ENCODE assay signal across 8 cellular contexts in the genomic region with DNA sequence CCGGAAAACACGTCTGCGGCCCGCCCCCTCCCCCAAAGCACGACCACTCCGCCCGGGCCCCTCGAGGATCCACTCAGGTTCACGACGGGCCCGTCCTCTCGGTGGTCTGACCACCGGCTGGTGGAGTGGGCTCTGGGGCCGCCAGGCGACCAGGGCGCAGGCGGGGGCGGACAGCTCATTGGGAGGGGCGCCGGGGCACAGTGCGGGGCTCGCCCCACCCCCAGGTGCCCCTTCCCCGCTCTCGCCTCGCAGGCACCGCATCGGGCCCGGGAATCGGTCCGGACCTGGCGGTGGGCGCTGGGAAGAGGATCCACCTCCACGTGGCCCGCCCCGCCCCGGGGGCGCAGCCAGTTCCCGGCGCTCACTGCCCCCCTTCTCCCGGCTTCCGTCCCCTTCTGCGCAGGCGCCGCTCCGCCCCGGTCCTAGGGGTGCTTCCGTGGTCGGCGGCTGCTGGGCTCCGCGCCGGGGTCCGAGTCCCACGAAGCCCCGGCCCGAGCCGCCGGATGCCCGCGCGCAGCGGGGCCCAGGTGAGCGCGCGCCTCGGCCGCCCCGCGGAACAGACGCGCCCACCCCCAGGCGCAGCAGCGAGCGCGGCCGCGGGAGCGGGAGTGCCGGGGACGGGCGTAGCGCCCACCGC. TPM values are rescaled to one million over a fixed set of nuclear protein-coding genes. Genes with fewer than 3 reads are reported as not detected.
DNase-seq lines count a peak whose midpoint lies in the region; ATAC-seq and TF ChIP-seq lines count a peak whose summit lies in the region.

A gene with protein sequence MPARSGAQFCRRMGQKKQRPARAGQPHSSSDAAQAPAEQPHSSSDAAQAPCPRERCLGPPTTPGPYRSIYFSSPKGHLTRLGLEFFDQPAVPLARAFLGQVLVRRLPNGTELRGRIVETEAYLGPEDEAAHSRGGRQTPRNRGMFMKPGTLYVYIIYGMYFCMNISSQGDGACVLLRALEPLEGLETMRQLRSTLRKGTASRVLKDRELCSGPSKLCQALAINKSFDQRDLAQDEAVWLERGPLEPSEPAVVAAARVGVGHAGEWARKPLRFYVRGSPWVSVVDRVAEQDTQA (plus strand): TSS at position 419 of the 637 bp plus-strand sequence. CDS start 85 bp downstream, at position 504.

- no peak for TF ChIP-seq CTCF in fibroblast of lung (conservative IDR thresholded peaks at IDR 0.05 in 1 of 2, IDR thresholded peaks at IDR 0.05 in 1 of 2; ENCODE audit: low read depth in 1 of 2, low read length in 2 of 2)

- peak; percentile 77 for ATAC-seq in GM19397 (IDR thresholded peaks at IDR 0.05; ENCODE audit: unreplicated experiment)
- peak; percentile 83 to 84 for ATAC-seq in naive thymus-derived CD8-positive, alpha-beta T cell
- ATAC-seq in stimulated activated naive B cell treated with anti-CD40 and anti-IgM and Interleukin-4, amounts not matched to agents 10 μg/mL and 1 μg/mL and 100 μg/mL, for 72 hours (replicated peaks) = peak; percentile 77 to 84

- H3K4me1 ChIP-seq in fibroblast of lung (ENCODE audit: control insufficient read depth, extremely low read depth, insufficient read depth, low read length) = peaks cover 35% of the 10 kb centered on the region

- POLR2A ChIA-PET in naive thymus-derived CD8-positive, alpha-beta T cell (lab: Charles Lee) = interaction anchor here (0.6 to 1.6 kb wide), 3 partner anchors 10 to 261 kb away, joined by 3 to 7 read pairs (median 4); a partner anchor contains a TSS

- no peaks in the 10 kb centered on the region for H4K20me1 ChIP-seq in fibroblast of lung (ENCODE audit: control insufficient read depth, extremely low read depth, insufficient read depth, low read length)

- H2AFZ ChIP-seq in fibroblast of lung (ENCODE audit: low read length) = no peak within 1 kb of the TSS

- peak within 1 kb of the TSS; percentile 78 for H3K27ac Mint-ChIP-seq in activated T-helper 1 cell treated with anti-CD3 and anti-CD28 coated beads, Interleukin-12 subunit alpha, Interleukin-12 subunit beta, Interleukin-2, Interleukin-4 antibody, amounts not matched to agents 30 ng/mL and 10 ng/mL and 1 ng/mL, durations not matched to agents 14 hours and 24 hours and 36 hours
- peak within 1 kb of the TSS; percentile 37 to 92 (median 81) for H3K27ac Mint-ChIP-seq in naive thymus-derived CD8-positive, alpha-beta T cell
- peak within 1 kb of the TSS; percentile 94 for H3K27ac Mint-ChIP-seq in stimulated activated naive B cell treated with anti-CD40 and anti-IgM and Interleukin-4, amounts not matched to agents 10 μg/mL and 1 μg/mL and 100 μg/mL, for 72 hours

- H3K79me2 ChIP-seq in fibroblast of lung (ENCODE audit: control insufficient read depth, insufficient read depth, low read length) = peaks cover 29% of the 10 kb centered on the region

- H3K36me3 Mint-ChIP-seq in activated T-helper 1 cell treated with anti-CD3 and anti-CD28 coated beads, Interleukin-12 subunit alpha, Interleukin-12 subunit beta, Interleukin-2, Interleukin-4 antibody, amounts not matched to agents 30 ng/mL and 10 ng/mL and 1 ng/mL, durations not matched to agents 14 hours and 24 hours and 36 hours (ENCODE audit: low read depth) = peaks cover 7% of the 10 kb centered on the region
- peaks cover 0 to 7% (median 0%) of the 10 kb centered on the region in 3 donors for H3K36me3 Mint-ChIP-seq in naive thymus-derived CD8-positive, alpha-beta T cell
- peaks cover 20% of the 10 kb centered on the region in 2 donors for H3K36me3 Mint-ChIP-seq in stimulated activated naive B cell treated with anti-CD40 and anti-IgM and Interleukin-4, amounts not matched to agents 10 μg/mL and 1 μg/mL and 100 μg/mL, for 72 hours

- peaks cover 17% of the 10 kb centered on the region for H3K27me3 Mint-ChIP-seq in activated T-helper 1 cell treated with anti-CD3 and anti-CD28 coated beads, Interleukin-12 subunit alpha, Interleukin-12 subunit beta, Interleukin-2, Interleukin-4 antibody, amounts not matched to agents 30 ng/mL and 10 ng/mL and 1 ng/mL, durations not matched to agents 14 hours and 24 hours and 36 hours (ENCODE audit: insufficient read depth)
- peaks cover 7 to 17% (median 13%) of the 10 kb centered on the region in 5 donors for H3K27me3 Mint-ChIP-seq in naive thymus-derived CD8-positive, alpha-beta T cell
- peaks cover 16 to 21% of the 10 kb centered on the region in 2 donors for H3K27me3 Mint-ChIP-seq in stimulated activated naive B cell treated with anti-CD40 and anti-IgM and Interleukin-4, amounts not matched to agents 10 μg/mL and 1 μg/mL and 100 μg/mL, for 72 hours

- peak within 1 kb of the TSS; percentile 96 for H3K27ac ChIP-seq in fibroblast of lung (ENCODE audit: insufficient read depth, low read length)

- H3K9me3 ChIP-seq in fibroblast of lung (ENCODE audit: control insufficient read depth, insufficient read depth, low read depth, low read length) = no peaks in the 10 kb centered on the region

- H3K9ac ChIP-seq in fibroblast of lung (ENCODE audit: insufficient read depth, low read length) = peak within 1 kb of the TSS; percentile 91

- H3K27me3 ChIP-seq in fibroblast of lung (ENCODE audit: control insufficient read depth, insufficient read depth, low read length) = no peaks in the 10 kb centered on the region

- peak within 1 kb of the TSS; percentile 61 to 73 (median 68) for H3K4me3 ChIP-seq in fibroblast of lung (replicated peaks in 1 of 4; ENCODE audit: control extremely low read depth in 1 of 4, insufficient read depth in 1 of 4, low read depth in 3 of 4, low read length in 4 of 4)

- peak within 1 kb of the TSS; percentile 99 for H3K4me2 ChIP-seq in fibroblast of lung (ENCODE audit: extremely low read depth, insufficient read depth, low read length)

- peaks cover 18% of the 10 kb centered on the region for H3K36me3 ChIP-seq in fibroblast of lung (ENCODE audit: control insufficient read depth, insufficient read depth, low read length)

- H3K4me3 Mint-ChIP-seq in activated T-helper 1 cell treated with anti-CD3 and anti-CD28 coated beads, Interleukin-12 subunit alpha, Interleukin-12 subunit beta, Interleukin-2, Interleukin-4 antibody, amounts not matched to agents 30 ng/mL and 10 ng/mL and 1 ng/mL, durations not matched to agents 14 hours and 24 hours and 36 hours = peak within 1 kb of the TSS; percentile 90
- peak within 1 kb of the TSS; percentile 82 to 92 (median 88) for H3K4me3 Mint-ChIP-seq in naive thymus-derived CD8-positive, alpha-beta T cell
- peak within 1 kb of the TSS; percentile 88 to 92 for H3K4me3 Mint-ChIP-seq in stimulated activated naive B cell treated with anti-CD40 and anti-IgM and Interleukin-4, amounts not matched to agents 10 μg/mL and 1 μg/mL and 100 μg/mL, for 72 hours

- intact Hi-C loops in activated T-helper 1 cell treated with anti-CD3 and anti-CD28 coated beads, Interleukin-12 subunit alpha, Interleukin-12 subunit beta, Interleukin-2, Interleukin-4 antibody, amounts not matched to agents 30 ng/mL and 10 ng/mL and 1 ng/mL, durations not matched to agents 14 hours and 24 hours and 36 hours (cut with micrococcal nuclease) = loop anchor here (1.0 to 2.0 kb wide), 3 partner anchors 13 to 25 kb away; a partner anchor contains a TSS

- H3K4me1 Mint-ChIP-seq in activated T-helper 1 cell treated with anti-CD3 and anti-CD28 coated beads, Interleukin-12 subunit alpha, Interleukin-12 subunit beta, Interleukin-2, Interleukin-4 antibody, amounts not matched to agents 30 ng/mL and 10 ng/mL and 1 ng/mL, durations not matched to agents 14 hours and 24 hours and 36 hours (ENCODE audit: low read depth) = peaks cover 25% of the 10 kb centered on the region
- peaks cover 19 to 40% (median 34%) of the 10 kb centered on the region in 4 donors for H3K4me1 Mint-ChIP-seq in naive thymus-derived CD8-positive, alpha-beta T cell
- H3K4me1 Mint-ChIP-seq in stimulated activated naive B cell treated with anti-CD40 and anti-IgM and Interleukin-4, amounts not matched to agents 10 μg/mL and 1 μg/mL and 100 μg/mL, for 72 hours = peaks cover 38 to 53% of the 10 kb centered on the region in 2 donors

- H3K9me3 Mint-ChIP-seq in activated T-helper 1 cell treated with anti-CD3 and anti-CD28 coated beads, Interleukin-12 subunit alpha, Interleukin-12 subunit beta, Interleukin-2, Interleukin-4 antibody, amounts not matched to agents 30 ng/mL and 10 ng/mL and 1 ng/mL, durations not matched to agents 14 hours and 24 hours and 36 hours = no peaks in the 10 kb centered on the region
- H3K9me3 Mint-ChIP-seq in naive thymus-derived CD8-positive, alpha-beta T cell = no peaks in the 10 kb centered on the region
- no peaks in the 10 kb centered on the region for H3K9me3 Mint-ChIP-seq in stimulated activated naive B cell treated with anti-CD40 and anti-IgM and Interleukin-4, amounts not matched to agents 10 μg/mL and 1 μg/mL and 100 μg/mL, for 72 hours

- DNase-seq in CD1c-positive myeloid dendritic cell (ENCODE audit: extremely low spot score) = peak; percentile 89
- peak; percentile 83 for DNase-seq in HPDE6-E6E7 (ENCODE audit: extremely low spot score)
- peak; percentile 82 for DNase-seq in RKO (ENCODE audit: low spot score)
- peak; percentile 86 for DNase-seq in activated T-helper 1 cell treated with anti-CD3 and anti-CD28 coated beads, Interleukin-12 subunit alpha, Interleukin-12 subunit beta, Interleukin-2, Interleukin-4 antibody, amounts not matched to agents 30 ng/mL and 10 ng/mL and 1 ng/mL, durations not matched to agents 14 hours and 24 hours and 36 hours (ENCODE audit: low spot score)
- DNase-seq in fibroblast of lung (ENCODE audit: low read depth in 2 of 2) = peak; percentile 68 to 69
- peak; percentile 66 to 88 (median 78) for DNase-seq in naive thymus-derived CD8-positive, alpha-beta T cell
- peak; percentile 80 for DNase-seq in stimulated activated naive B cell treated with anti-CD40 and anti-IgM and Interleukin-4, amounts not matched to agents 10 μg/mL and 1 μg/mL and 100 μg/mL, for 72 hours

RNA-seq across cellular contexts. Expression of the gene that starts here (rescaled TPM):
- 73.9 and 77.5 TPM in 2 replicates for total RNA-seq in activated T-helper 1 cell treated with anti-CD3 and anti-CD28 coated beads, Interleukin-12 subunit alpha, Interleukin-12 subunit beta, Interleukin-2, Interleukin-4 antibody, amounts not matched to agents 30 ng/mL and 10 ng/mL and 1 ng/mL, durations not matched to agents 14 hours and 24 hours and 36 hours
- total RNA-seq in fibroblast of lung = 256 and 268 TPM in 2 replicates
- polyA plus RNA-seq in fibroblast of lung = 45.4 and 49.3 TPM in 2 replicates
- 84.4 and 112 TPM in 2 replicates for polyA plus RNA-seq in fibroblast of lung (2012)
- 42.7 and 46.1 TPM in 2 replicates for polyA minus RNA-seq in fibroblast of lung (ENCODE audit: low replicate concordance)
- total RNA-seq in naive thymus-derived CD8-positive, alpha-beta T cell = 10 to 100 TPM; 24.5 to 27.2 TPM
- 10 to 100 TPM; 46.0 to 57.7 (median 51.8) TPM for polyA plus RNA-seq in naive thymus-derived CD8-positive, alpha-beta T cell

Comparison
In these comparisons a context has a peak if more than half of its experiments do, and no peak if none do; other contexts are left out.
1. Peak in every context shown above with its lines: DNase-seq, ATAC-seq, H3K4me3 ChIP-seq and H3K27ac ChIP-seq.